In genomic region chr1:38558476-38559179, GRCh38 we compare ENCODE assay signal across 10 cellular contexts.
DNase-seq lines count a peak whose midpoint lies in the region; ATAC-seq and TF ChIP-seq lines count a peak whose summit lies in the region.
"Had no signal": no experiment of that assay in that cellular context is flagged by ENCODE, and none has a peak within 500 bp of the region (broad histone marks: within the 10 kb centered on the region; RNA-seq: fewer than 3 reads in every experiment).

No MANE protein-coding gene starts in this region.

- no peak for TF ChIP-seq CTCF in type B pancreatic cell (conservative IDR thresholded peaks at IDR 0.05)

- H3K27me3 Mint-ChIP-seq in type B pancreatic cell, result peaks cover 75% of the 10 kb centered on the region

- peak overlapping the region; percentile 28 for H3K4me3 Mint-ChIP-seq in type B pancreatic cell

- H3K36me3 ChIP-seq in NT2/D1 (ENCODE audit: insufficient read depth, insufficient read length, low read length) (no peaks in the 10 kb centered on the region), iPS-15b (ENCODE audit: control insufficient read depth, insufficient read depth, low read length) (no peaks in the 10 kb centered on the region)

- H3K4me3 ChIP-seq in NT2/D1 (ENCODE audit: insufficient read length, low read depth), result peak overlapping the region; percentile 41
- peak overlapping the region; percentile 55 for H3K4me3 ChIP-seq in iPS-15b (ENCODE audit: low read depth, low read length)

- peak; percentile 27 to 30 for DNase-seq in activated T-cell treated with anti-CD3 and anti-CD28 coated beads, Interleukin-2, amount 50 U/mL, for 48 hours
- no peak for DNase-seq in activated T-cell treated with anti-CD3 and anti-CD28 coated beads, Interleukin-2, amount 50 U/mL, for 1 hour
- DNase-seq in NT2/D1 (ENCODE audit: low read depth, low spot score), result peak; percentile 71
- no peak for DNase-seq in type B pancreatic cell (ENCODE audit: extremely low spot score, unreplicated experiment)
- no peak for DNase-seq in NAMALWA (ENCODE audit: low spot score)
- no peak for DNase-seq in anterior cingulate cortex (lab: John Stamatoyannopoulos, UW)
- DNase-seq: mesenchymal stem cell, trophoblast cell had no signal

- H3K4me1 ChIP-seq in NT2/D1 (ENCODE audit: insufficient read depth, insufficient read length) (peaks cover 22% of the 10 kb centered on the region), iPS-15b (ENCODE audit: control insufficient read depth, insufficient read depth, low read length) (peaks cover 22% of the 10 kb centered on the region)

- peak overlapping the region; percentile 74 for H3K9ac ChIP-seq in NT2/D1 (ENCODE audit: insufficient read length, low read depth)
- no peak overlapping the region for H3K9ac ChIP-seq in iPS-15b (ENCODE audit: low read depth, low read length)

- no peaks in the 10 kb centered on the region for H3K27me3 ChIP-seq in NT2/D1 (ENCODE audit: insufficient read depth, insufficient read length)
- peaks cover 7% of the 10 kb centered on the region for H3K27me3 ChIP-seq in iPS-15b (ENCODE audit: control insufficient read depth, insufficient read depth, low read length)

- no peak overlapping the region for H3K27ac Mint-ChIP-seq in type B pancreatic cell

- H3K36me3 Mint-ChIP-seq in type B pancreatic cell, result no peaks in the 10 kb centered on the region

- no peaks in the 10 kb centered on the region for H3K9me3 Mint-ChIP-seq in type B pancreatic cell

- no peak for ATAC-seq in GM19324 (IDR thresholded peaks at IDR 0.05; ENCODE audit: low FRiP score, unreplicated experiment)

- no peaks in the 10 kb centered on the region for H3K9me3 ChIP-seq in NT2/D1 (ENCODE audit: insufficient read depth, low read length)
- no peaks in the 10 kb centered on the region for H3K9me3 ChIP-seq in iPS-15b (ENCODE audit: control insufficient read depth, insufficient read depth, low read length)

- H3K4me1 Mint-ChIP-seq in type B pancreatic cell (ENCODE audit: unreplicated experiment), result peaks cover 40% of the 10 kb centered on the region

Comparison
In these comparisons a context has a peak if more than half of its experiments do, and no peak if none do; other contexts are left out.
1. DNase-seq: peak in activated T-cell treated with anti-CD3 and anti-CD28 coated beads, Interleukin-2, amount 50 U/mL, for 48 hours (2 of 2) and NT2/D1 (single experiment); none in activated T-cell treated with anti-CD3 and anti-CD28 coated beads, Interleukin-2, amount 50 U/mL, for 1 hour (single experiment), type B pancreatic cell (single experiment), NAMALWA (single experiment) and anterior cingulate cortex (0 of 58).